8 cellular contexts compared by ENCODE assay signal in the genomic region with DNA sequence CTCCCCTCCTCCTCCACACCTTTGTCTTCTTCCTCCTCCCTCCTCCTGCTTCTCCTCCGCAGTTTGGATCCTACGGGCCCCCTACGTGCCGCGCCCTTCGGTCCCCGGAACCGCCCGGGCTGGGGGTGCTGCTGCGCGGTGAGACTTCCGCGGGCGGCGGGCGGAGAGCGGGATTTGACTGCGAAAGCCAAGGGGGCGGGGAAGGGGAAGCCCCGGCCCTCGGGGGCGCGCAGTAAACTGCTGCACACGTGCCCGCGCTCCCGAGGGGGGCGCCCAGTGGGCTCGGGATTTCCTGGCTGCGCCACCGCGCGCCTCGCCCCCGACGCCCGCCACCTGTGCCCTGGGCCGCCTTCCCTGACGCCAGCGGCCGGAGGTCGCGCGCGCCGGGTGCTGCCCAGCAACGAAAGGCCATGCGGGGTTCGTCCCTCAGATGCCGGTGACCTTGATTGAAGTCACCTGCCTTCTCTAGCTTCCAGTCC. TPM values are rescaled to one million over a fixed set of nuclear protein-coding genes. Genes with fewer than 3 reads are reported as not detected.
DNase-seq lines count a peak whose midpoint lies in the region; ATAC-seq, FAIRE-seq and TF ChIP-seq lines count a peak whose summit lies in the region.

No MANE protein-coding gene starts in this region.

- H3K36me3 ChIP-seq in endodermal cell (ENCODE audit: control insufficient read depth, insufficient read depth, low read length) (no peaks in the 10 kb centered on the region), prostate gland (no peaks in the 10 kb centered on the region)

- peak in 1 of 2 donors; percentile 13 for ATAC-seq in activated T-cell treated with anti-CD3 and anti-CD28 coated beads, Interleukin-2, amount 50 U/mL, for 4 hours

- TF ChIP-seq POLR2A in prostate gland (IDR thresholded peaks at IDR 0.05), result no peak

- H3K4me3 Mint-ChIP-seq in activated T-cell treated with anti-CD3 and anti-CD28 coated beads, Interleukin-2, amount 50 U/mL, for 4 hours, result peak overlapping the region; percentile 31
- H3K4me3 Mint-ChIP-seq in endodermal cell, result peak overlapping the region; percentile 63

- H3K9ac ChIP-seq in endodermal cell (ENCODE audit: extremely low read depth, low read length, poor library complexity, severe bottlenecking), result peak overlapping the region; percentile 22

- peaks cover 72% of the 10 kb centered on the region for H3K27me3 Mint-ChIP-seq in activated T-cell treated with anti-CD3 and anti-CD28 coated beads, Interleukin-2, amount 50 U/mL, for 4 hours (ENCODE audit: low read depth)
- peaks cover 78% of the 10 kb centered on the region for H3K27me3 Mint-ChIP-seq in endodermal cell (ENCODE audit: insufficient read depth)

- H3K9me3 ChIP-seq in endodermal cell (ENCODE audit: control insufficient read depth, low read length) (no peaks in the 10 kb centered on the region), prostate gland (no peaks in the 10 kb centered on the region)

- H3K27ac ChIP-seq in endodermal cell (ENCODE audit: low read depth, low read length) (no peak overlapping the region), prostate gland (no peak overlapping the region)

- no peaks in the 10 kb centered on the region for H3K4me1 ChIP-seq in endodermal cell (ENCODE audit: control insufficient read depth, insufficient read depth, low read length)
- no peaks in the 10 kb centered on the region for H3K4me1 ChIP-seq in prostate gland (replicated peaks)

- intact Hi-C loops in prostate gland (cut with DNase I), result loop anchor here (5.0 kb wide), 1 partner anchor 695 kb away; no protein-coding TSS in a partner anchor

- peaks cover 11% of the 10 kb centered on the region for H3K9me3 Mint-ChIP-seq in activated T-cell treated with anti-CD3 and anti-CD28 coated beads, Interleukin-2, amount 50 U/mL, for 4 hours
- H3K9me3 Mint-ChIP-seq in endodermal cell, result peaks cover 18% of the 10 kb centered on the region

- no peaks in the 10 kb centered on the region for H3K36me3 Mint-ChIP-seq in activated T-cell treated with anti-CD3 and anti-CD28 coated beads, Interleukin-2, amount 50 U/mL, for 4 hours (ENCODE audit: insufficient read depth)
- H3K36me3 Mint-ChIP-seq in endodermal cell (ENCODE audit: low read depth), result no peaks in the 10 kb centered on the region

- no peak for FAIRE-seq in RCC 7860 (lab: Jason Lieb, UNC)

- no peak for TF ChIP-seq CTCF in endodermal cell (conservative IDR thresholded peaks at IDR 0.05)
- TF ChIP-seq CTCF in prostate gland (IDR thresholded peaks at IDR 0.05), result no peak

- no peak for DNase-seq in activated T-cell treated with anti-CD3 and anti-CD28 coated beads, Interleukin-2, amount 50 U/mL, for 4 hours
- DNase-seq in activated T-cell treated with anti-CD3 and anti-CD28 coated beads, Interleukin-2, amount 50 U/mL, for 1 hour, result no peak
- DNase-seq in NCI-H510A treated with DMSO at 0.1 percent for 48 hours (lab: John Stamatoyannopoulos, UW), result peak; percentile 8
- DNase-seq in endodermal cell, result peak; percentile 79
- DNase-seq in prostate gland (ENCODE audit: low spot score), result no peak
- DNase-seq in amygdala (lab: John Stamatoyannopoulos, UW), result no peak
- DNase-seq in RCC 7860 (ENCODE audit: low spot score), result no peak
- DNase-seq in NAMALWA (ENCODE audit: low spot score), result no peak

- H3K4me1 Mint-ChIP-seq in activated T-cell treated with anti-CD3 and anti-CD28 coated beads, Interleukin-2, amount 50 U/mL, for 4 hours (ENCODE audit: low read depth), result peaks cover 35% of the 10 kb centered on the region
- peaks cover 15% of the 10 kb centered on the region for H3K4me1 Mint-ChIP-seq in endodermal cell

- WGBS in endodermal cell (ENCODE audit: insufficient coverage in 1 of 2, insufficient read length in 1 of 2), 2 experiments, result 0 to 1% methylated on average over 21 to 50 of the region's 50 CpGs
- 2% methylated on average over 27 of the region's 50 CpGs for WGBS in prostate gland

- H3K27me3 ChIP-seq in endodermal cell (ENCODE audit: control insufficient read depth, insufficient read depth, low read length, poor library complexity, severe bottlenecking) (peaks cover 71% of the 10 kb centered on the region), prostate gland (replicated peaks; ENCODE audit: insufficient read depth) (peaks cover 27% of the 10 kb centered on the region)

- H3K4me3 ChIP-seq in endodermal cell (ENCODE audit: low read length), result peak overlapping the region; percentile 73
- peak overlapping the region; percentile 11 to 20 for H3K4me3 ChIP-seq in prostate gland

- H3K27ac Mint-ChIP-seq in endodermal cell, result no peak overlapping the region

RNA-seq across cellular contexts. Expression of a gene that starts 3.3 kb away (rescaled TPM):
- total RNA-seq in activated T-cell treated with anti-CD3 and anti-CD28 coated beads, Interleukin-2, amount 50 U/mL, for 4 hours, result not detected
- total RNA-seq in endodermal cell, result 1 to 10 TPM in 1 of 2 donors, under 1 TPM in 1; 0.11 to 1.5 TPM
- 2.2 TPM for polyA plus RNA-seq in endodermal cell (2013, experiment 1 of 2)
- 2.1 TPM for polyA plus RNA-seq in endodermal cell (2013, experiment 2 of 2)
- under 1 TPM in 1 of 2 donors, not detected in 1; 0.36 TPM for total RNA-seq in prostate gland

Comparison
In these comparisons a context has a peak if more than half of its experiments do, and no peak if none do; other contexts are left out.
1. DNase-seq: peak in NCI-H510A treated with DMSO at 0.1 percent for 48 hours (single experiment) and endodermal cell (single experiment); none in activated T-cell treated with anti-CD3 and anti-CD28 coated beads, Interleukin-2, amount 50 U/mL, for 4 hours (single experiment), activated T-cell treated with anti-CD3 and anti-CD28 coated beads, Interleukin-2, amount 50 U/mL, for 1 hour (single experiment), prostate gland (single experiment), amygdala (0 of 56), RCC 7860 (single experiment) and NAMALWA (single experiment).